ENCODE assay signal across 19 cellular contexts in genomic region chr3:50575372-50575771, GRCh38. TPM values are rescaled to one million over a fixed set of nuclear protein-coding genes. Genes with fewer than 3 reads are reported as not detected.
DNase-seq lines count a peak whose midpoint lies in the region; ATAC-seq lines count a peak whose summit lies in the region.
"Had no signal": no experiment of that assay in that cellular context is flagged by ENCODE, and none has a peak within 500 bp of the region (broad histone marks: within the 10 kb centered on the region; RNA-seq: fewer than 3 reads in every experiment).

No MANE protein-coding gene starts in this region.

- H3K36me3 Mint-ChIP-seq in activated naive CD4-positive, alpha-beta T cell treated with anti-CD3 and anti-CD28 coated beads for 36 hours (ENCODE audit: low read depth) = peaks cover 42% of the 10 kb centered on the region
- H3K36me3 Mint-ChIP-seq in T-helper 17 cell (ENCODE audit: low read depth) = peaks cover 2% of the 10 kb centered on the region
- peaks cover 90% of the 10 kb centered on the region for H3K36me3 Mint-ChIP-seq in dendritic cell treated with granulocyte-macrophage colony-stimulating factor and Interleukin-4, amounts not matched to agents 40 ng/mL and 50 ng/mL, for 4 days (ENCODE audit: low read depth)

- H3K9me3 Mint-ChIP-seq in activated naive CD4-positive, alpha-beta T cell treated with anti-CD3 and anti-CD28 coated beads for 36 hours = no peaks in the 10 kb centered on the region
- no peaks in the 10 kb centered on the region for H3K9me3 Mint-ChIP-seq in dendritic cell treated with granulocyte-macrophage colony-stimulating factor and Interleukin-4, amounts not matched to agents 40 ng/mL and 50 ng/mL, for 4 days
- H3K9me3 Mint-ChIP-seq in stimulated activated naive CD8-positive, alpha-beta T cell treated with anti-CD3 and anti-CD28 coated beads, Interleukin-15, amount 100 ng/mL, for 72 hours = no peaks in the 10 kb centered on the region
- H3K9me3 Mint-ChIP-seq: endodermal cell, HFFc6 had no signal

- ATAC-seq in T-helper 17 cell (no peak), GM19035 (IDR thresholded peaks at IDR 0.05; ENCODE audit: unreplicated experiment) (no peak), HG03159 (IDR thresholded peaks at IDR 0.05; ENCODE audit: unreplicated experiment) (no peak)
- ATAC-seq in stimulated activated naive CD8-positive, alpha-beta T cell treated with anti-CD3 and anti-CD28 coated beads, Interleukin-15, amount 100 ng/mL, for 72 hours = no peak
- ATAC-seq: body of pancreas, pancreas, Right ventricle myocardium inferior had no signal

- peak overlapping the region; percentile 95 for H3K27ac Mint-ChIP-seq in activated naive CD4-positive, alpha-beta T cell treated with anti-CD3 and anti-CD28 coated beads for 36 hours
- peak overlapping the region; percentile 85 for H3K27ac Mint-ChIP-seq in T-helper 17 cell
- H3K27ac Mint-ChIP-seq in dendritic cell treated with granulocyte-macrophage colony-stimulating factor and Interleukin-4, amounts not matched to agents 40 ng/mL and 50 ng/mL, for 4 days = peak overlapping the region; percentile 97
- H3K27ac Mint-ChIP-seq in stimulated activated naive CD8-positive, alpha-beta T cell treated with anti-CD3 and anti-CD28 coated beads, Interleukin-15, amount 100 ng/mL, for 72 hours = peak overlapping the region; percentile 94 to 98
- H3K27ac Mint-ChIP-seq: endodermal cell, HFFc6 had no signal

- no peak overlapping the region for H3K4me3 Mint-ChIP-seq in activated naive CD4-positive, alpha-beta T cell treated with anti-CD3 and anti-CD28 coated beads for 36 hours
- H3K4me3 Mint-ChIP-seq in T-helper 17 cell = no peak overlapping the region
- H3K4me3 Mint-ChIP-seq in dendritic cell treated with granulocyte-macrophage colony-stimulating factor and Interleukin-4, amounts not matched to agents 40 ng/mL and 50 ng/mL, for 4 days = no peak overlapping the region
- peak overlapping the region; percentile 99 to 100 for H3K4me3 Mint-ChIP-seq in stimulated activated naive CD8-positive, alpha-beta T cell treated with anti-CD3 and anti-CD28 coated beads, Interleukin-15, amount 100 ng/mL, for 72 hours
- H3K4me3 Mint-ChIP-seq: endodermal cell, HFFc6 had no signal

- no peaks in the 10 kb centered on the region for H3K9me3 ChIP-seq in T-helper 17 cell (ENCODE audit: control insufficient read depth, low read length, poor library complexity, severe bottlenecking)
- H3K9me3 ChIP-seq: body of pancreas, MG63, pancreas, thoracic aorta had no signal

- no peak for DNase-seq in activated naive CD4-positive, alpha-beta T cell treated with anti-CD3 and anti-CD28 coated beads for 36 hours
- no peak for DNase-seq in activated naive CD4-positive, alpha-beta T cell treated with anti-CD3 and anti-CD28 coated beads, Interleukin-2, amount 50 U/mL, for 16 hours
- no peak for DNase-seq in T-helper 17 cell
- no peak for DNase-seq in stimulated activated naive CD8-positive, alpha-beta T cell treated with anti-CD3 and anti-CD28 coated beads, Interleukin-15, amount 100 ng/mL, for 72 hours
- DNase-seq in RPMI8226 = no peak
- DNase-seq: body of pancreas; endodermal cell; glutamatergic neuron; HFFc6; kidney; MG63; midbrain; stimulated activated CD4-positive, alpha-beta T cell treated with anti-CD3 and anti-CD28 coated beads, Interleukin-12 subunit alpha, Interleukin-12 subunit beta, amount 100 ng/mL, for 4 hours had no signal

- intact Hi-C loops in activated naive CD4-positive, alpha-beta T cell treated with anti-CD3 and anti-CD28 coated beads for 36 hours (cut with micrococcal nuclease) = no loop called here
- intact Hi-C loops in dendritic cell treated with granulocyte-macrophage colony-stimulating factor and Interleukin-4, amounts not matched to agents 40 ng/mL and 50 ng/mL, for 4 days (cut with micrococcal nuclease) = no loop called here

- CTCF ChIA-PET in activated naive CD4-positive, alpha-beta T cell treated with anti-CD3 and anti-CD28 coated beads for 36 hours (lab: Charles Lee) = interaction anchor here (4.5 to 13.0 kb wide), 3 partner anchors 14 to 38 kb away, joined by 20 to 274 read pairs (median 234); no protein-coding TSS in a partner anchor

- no peaks in the 10 kb centered on the region for H3K27me3 Mint-ChIP-seq in activated naive CD4-positive, alpha-beta T cell treated with anti-CD3 and anti-CD28 coated beads for 36 hours (ENCODE audit: low read depth)
- no peaks in the 10 kb centered on the region for H3K27me3 Mint-ChIP-seq in T-helper 17 cell
- H3K27me3 Mint-ChIP-seq in dendritic cell treated with granulocyte-macrophage colony-stimulating factor and Interleukin-4, amounts not matched to agents 40 ng/mL and 50 ng/mL, for 4 days = no peaks in the 10 kb centered on the region
- H3K27me3 Mint-ChIP-seq in stimulated activated naive CD8-positive, alpha-beta T cell treated with anti-CD3 and anti-CD28 coated beads, Interleukin-15, amount 100 ng/mL, for 72 hours = no peaks in the 10 kb centered on the region

- H3K4me1 Mint-ChIP-seq in activated naive CD4-positive, alpha-beta T cell treated with anti-CD3 and anti-CD28 coated beads for 36 hours (ENCODE audit: low read depth) = peaks cover 61% of the 10 kb centered on the region
- H3K4me1 Mint-ChIP-seq in T-helper 17 cell = peaks cover 54% of the 10 kb centered on the region
- peaks cover 100% of the 10 kb centered on the region for H3K4me1 Mint-ChIP-seq in dendritic cell treated with granulocyte-macrophage colony-stimulating factor and Interleukin-4, amounts not matched to agents 40 ng/mL and 50 ng/mL, for 4 days (ENCODE audit: low read depth)
- H3K4me1 Mint-ChIP-seq in stimulated activated naive CD8-positive, alpha-beta T cell treated with anti-CD3 and anti-CD28 coated beads, Interleukin-15, amount 100 ng/mL, for 72 hours = peaks cover 96% of the 10 kb centered on the region
- H3K4me1 Mint-ChIP-seq: endodermal cell had no signal

RNA-seq across cellular contexts. Expression of gene HEMK1, which starts 6.0 kb away (rescaled TPM):
- total RNA-seq in activated naive CD4-positive, alpha-beta T cell treated with anti-CD3 and anti-CD28 coated beads for 36 hours = 10 to 100 TPM; 27.0 to 30.4 TPM
- total RNA-seq in T-helper 17 cell = 10 to 100 TPM; 22.7 to 25.1 TPM

RNA-seq across cellular contexts. Expression of gene C3orf18, which starts 7.8 kb away (rescaled TPM):
- 1 to 10 TPM; 3.1 to 3.8 TPM for total RNA-seq in activated naive CD4-positive, alpha-beta T cell treated with anti-CD3 and anti-CD28 coated beads for 36 hours
- total RNA-seq in T-helper 17 cell = 10 to 100 TPM; 15.0 to 17.1 TPM

RNA-seq across cellular contexts. Expression of gene CISH, which starts 36.2 kb away (rescaled TPM):
- total RNA-seq in activated naive CD4-positive, alpha-beta T cell treated with anti-CD3 and anti-CD28 coated beads for 36 hours = 100 to 1,000 TPM; 136 to 138 TPM
- total RNA-seq in T-helper 17 cell = 10 to 100 TPM; 28.3 to 63.4 TPM

RNA-seq across cellular contexts. Expression of gene MAPKAPK3, which starts 41.6 kb away (rescaled TPM):
- 100 to 1,000 TPM; 105 to 106 TPM for total RNA-seq in activated naive CD4-positive, alpha-beta T cell treated with anti-CD3 and anti-CD28 coated beads for 36 hours
- total RNA-seq in T-helper 17 cell = 10 to 100 TPM; 44.7 to 49.2 TPM

Comparison
In these comparisons a context has a peak if more than half of its experiments do, and no peak if none do; other contexts are left out.
1. H3K4me3 Mint-ChIP-seq: peak in stimulated activated naive CD8-positive, alpha-beta T cell treated with anti-CD3 and anti-CD28 coated beads, Interleukin-15, amount 100 ng/mL, for 72 hours (2 of 2); none in activated naive CD4-positive, alpha-beta T cell treated with anti-CD3 and anti-CD28 coated beads for 36 hours (single experiment), T-helper 17 cell (single experiment) and dendritic cell treated with granulocyte-macrophage colony-stimulating factor and Interleukin-4, amounts not matched to agents 40 ng/mL and 50 ng/mL, for 4 days (single experiment).
2. Peak in every context shown above with its lines, with median percentiles within 50 percentile points of each other: H3K27ac Mint-ChIP-seq.